In the genomic region with DNA sequence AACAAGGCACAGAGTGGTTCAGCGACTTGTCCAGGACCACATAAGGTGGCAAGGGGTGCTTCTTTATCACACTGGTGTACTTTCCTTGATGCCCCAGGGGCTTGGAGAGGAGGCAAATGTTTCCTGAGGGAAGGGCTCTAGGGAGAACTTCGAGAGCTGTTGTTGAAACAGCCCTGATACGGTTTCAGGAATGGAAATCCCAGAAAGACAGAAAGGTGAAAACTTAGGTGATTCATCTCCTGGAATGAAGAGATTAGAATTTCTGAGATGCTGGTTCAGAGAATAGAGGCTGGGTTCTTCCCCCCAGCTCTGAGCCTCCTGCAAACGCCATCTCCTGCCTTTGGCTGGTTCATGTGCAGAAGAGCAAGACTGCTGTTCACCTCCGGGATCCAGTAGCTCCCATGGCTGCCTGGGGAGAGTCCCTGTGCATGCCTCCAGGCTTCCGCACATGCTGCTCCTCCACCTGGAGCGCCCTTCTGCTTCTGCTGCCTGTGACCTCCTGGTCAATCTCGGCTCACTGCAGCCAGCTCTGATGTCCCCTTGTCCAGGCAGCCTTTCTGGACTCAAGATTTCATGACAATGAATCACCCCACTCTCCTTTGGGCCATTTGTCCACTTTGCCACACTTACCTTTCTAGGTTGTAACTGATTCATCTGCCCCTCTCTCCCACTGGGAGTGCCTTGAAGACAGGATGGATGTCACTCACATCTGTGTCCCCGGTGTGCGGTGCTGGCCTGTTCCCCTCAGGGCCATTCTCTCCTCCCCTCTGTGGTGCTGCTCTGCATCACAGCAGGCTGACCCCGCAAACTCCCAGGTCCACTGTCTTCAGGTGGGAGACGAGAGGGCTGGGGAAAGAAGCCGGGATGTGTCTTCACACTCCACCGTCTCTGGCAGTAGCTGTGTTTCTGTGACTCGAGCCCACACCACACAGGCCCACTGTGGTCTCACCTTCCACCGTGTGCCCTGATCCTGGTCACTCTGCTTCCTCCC, we compare ENCODE assay signal across 21 cellular contexts. TPM values are rescaled to one million over a fixed set of nuclear protein-coding genes. Genes with fewer than 3 reads are reported as not detected.
"Had no signal": no experiment of that assay in that cellular context is flagged by ENCODE, and none has a peak within 500 bp of the region (broad histone marks: within the 10 kb centered on the region; RNA-seq: fewer than 3 reads in every experiment).

No MANE protein-coding gene starts in this region.

- H3K27ac ChIP-seq: foreskin keratinocyte, left lung, parathyroid adenoma, right lobe of liver, stomach, transverse colon had no signal

- DNase-seq: activated B cell treated with CpG ODN at 0.5 μM for 24 hours; activated CD4-positive, alpha-beta T cell treated with anti-CD3 and anti-CD28 coated beads for 36 hours; activated CD4-positive, alpha-beta T cell treated with anti-CD3 and anti-CD28 coated beads, Interleukin-2, amount 50 U/mL, for 4 hours; activated gamma-delta T cell; activated naive CD4-positive, alpha-beta T cell treated with anti-CD3 and anti-CD28 coated beads, Interleukin-2, amount 50 U/mL, for 16 hours; activated naive CD8-positive, alpha-beta T cell treated with anti-CD3 and anti-CD28 coated beads, Interleukin-2, amount 50 U/mL, for 24 hours; activated T-cell treated with anti-CD3 and anti-CD28 coated beads for 4 hours; effector CD4-positive, alpha-beta T cell; foreskin keratinocyte; immature natural killer cell; left lung; midbrain; natural killer cell; small intestine; stomach; T-helper 17 cell; transverse colon had no signal

- ATAC-seq: activated CD4-positive, alpha-beta T cell treated with anti-CD3 and anti-CD28 coated beads for 36 hours; activated naive CD8-positive, alpha-beta T cell treated with anti-CD3 and anti-CD28 coated beads, Interleukin-2, amount 50 U/mL, for 24 hours; foreskin keratinocyte; left lung; natural killer cell; right lobe of liver; stimulated activated memory B cell treated with anti-CD40 and anti-IgM and Interleukin-4, amounts not matched to agents 10 μg/mL and 1 μg/mL and 100 μg/mL, for 72 hours; T-helper 17 cell had no signal

RNA-seq across cellular contexts. Expression of gene CDH23, which starts 3.6 kb away (rescaled TPM):
- total RNA-seq: lung microvascular endothelial cell had no signal
